In the genomic region with DNA sequence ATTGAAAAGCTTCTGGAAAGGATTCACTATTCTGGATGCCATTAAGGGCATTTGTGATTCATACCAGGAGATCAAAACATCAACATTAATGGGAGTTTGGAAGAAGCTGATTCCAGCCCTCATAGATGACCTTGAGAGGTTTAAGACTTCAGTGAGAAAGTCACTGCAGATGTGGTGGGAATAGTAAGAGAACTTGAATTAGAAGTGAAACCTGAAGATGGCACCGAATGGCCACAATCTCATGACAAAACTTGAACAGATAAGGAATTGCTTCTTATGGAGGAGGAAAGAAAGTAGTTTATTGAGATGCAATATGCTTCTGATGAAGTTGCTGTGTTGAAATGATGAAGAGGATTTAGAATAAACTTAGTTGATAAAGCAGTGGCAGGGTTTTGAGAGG, we compare ENCODE assay signal across 12 cellular contexts.
DNase-seq lines count a peak whose midpoint lies in the region; ATAC-seq, FAIRE-seq and TF ChIP-seq lines count a peak whose summit lies in the region.
"Had no signal": no experiment of that assay in that cellular context is flagged by ENCODE, and none has a peak within 500 bp of the region (broad histone marks: within the 10 kb centered on the region; RNA-seq: fewer than 3 reads in every experiment).

No MANE protein-coding gene starts in this region.

- no peaks in the 10 kb centered on the region for H3K9me3 ChIP-seq in effector memory CD4-positive, alpha-beta T cell (ENCODE audit: control insufficient read depth, low read length)
- H3K9me3 ChIP-seq: body of pancreas had no signal

- H3K4me1 ChIP-seq in effector memory CD4-positive, alpha-beta T cell (ENCODE audit: control insufficient read depth, insufficient read depth, low read length, poor library complexity, severe bottlenecking), result no peaks in the 10 kb centered on the region
- H3K4me1 ChIP-seq: body of pancreas had no signal

- no peaks in the 10 kb centered on the region for H3K27me3 ChIP-seq in effector memory CD4-positive, alpha-beta T cell (replicated peaks; ENCODE audit: control insufficient read depth, insufficient read depth, low read length, poor library complexity, severe bottlenecking)
- H3K27me3 ChIP-seq: body of pancreas had no signal

- ATAC-seq in GM18511 (IDR thresholded peaks at IDR 0.05; ENCODE audit: unreplicated experiment) (peak; percentile 60), GM21381 (IDR thresholded peaks at IDR 0.05; ENCODE audit: unreplicated experiment) (peak; percentile 49), HG03460 (IDR thresholded peaks at IDR 0.05; ENCODE audit: unreplicated experiment) (peak; percentile 43), HG03565 (IDR thresholded peaks at IDR 0.05; ENCODE audit: unreplicated experiment) (no peak)
- ATAC-seq: body of pancreas, HCT116 had no signal

- no peak for FAIRE-seq in GM12891 (lab: Jason Lieb, UNC)

- H3K36me3 ChIP-seq in effector memory CD4-positive, alpha-beta T cell (ENCODE audit: control insufficient read depth, insufficient read depth, low read length), result no peaks in the 10 kb centered on the region

- no peak for TF ChIP-seq POLR2A in GM12891 (IDR thresholded peaks at IDR 0.05; ENCODE audit: low read depth, low read length)

- H3K27ac ChIP-seq in effector memory CD4-positive, alpha-beta T cell (ENCODE audit: insufficient read depth, low read length, poor library complexity, severe bottlenecking), result no peak overlapping the region
- H3K27ac ChIP-seq: body of pancreas had no signal

- in situ Hi-C loops in GM13976 (cut with MboI; ENCODE audit: low sequenced_read_pairs, unreplicated experiment), result no loop called here

- DNase-seq in effector memory CD4-positive, alpha-beta T cell, result no peak
- DNase-seq in GM12891 (ENCODE audit: insufficient read length, low spot score), result no peak
- no peak for DNase-seq in GDM1 (lab: John Stamatoyannopoulos, UW)
- no peak for DNase-seq in GM13976 (ENCODE audit: low spot score)
- DNase-seq: body of pancreas, DMS53, Kasumi-1 had no signal

- no peak for TF ChIP-seq CTCF in GM13976 (IDR thresholded peaks at IDR 0.05; ENCODE audit: borderline replicate concordance, control extremely low read depth, extremely low read depth, insufficient read depth, missing control alignments)

- H3K4me3 ChIP-seq in effector memory CD4-positive, alpha-beta T cell (ENCODE audit: insufficient read depth, low read depth, low read length, poor library complexity, severe bottlenecking), result peak overlapping the region; percentile 24
- H3K4me3 ChIP-seq: body of pancreas had no signal

TF ChIP-seq in GM12891, 5 proteins besides CTCF, POLR2A, EP300 and RAD21:
- no peak for TF ChIP-seq TAF1 (IDR thresholded peaks at IDR 0.05; ENCODE audit: low read depth, low read length)
- no peak for TF ChIP-seq SPI1 (IDR thresholded peaks at IDR 0.05; ENCODE audit: low read depth, low read length)
- TF ChIP-seq PAX5 (IDR thresholded peaks at IDR 0.05; ENCODE audit: insufficient read depth, low read length, severe bottlenecking), result no peak
- TF ChIP-seq POU2F2 (IDR thresholded peaks at IDR 0.05; ENCODE audit: low read depth, low read length), result no peak
- TF ChIP-seq POLR2AphosphoS5 (IDR thresholded peaks at IDR 0.05; ENCODE audit: low read depth, low read length), result no peak
